In genomic region chr2:241541564-241542277, GRCh38 we compare ENCODE assay signal across 11 cellular contexts. TPM values are rescaled to one million over a fixed set of nuclear protein-coding genes. Genes with fewer than 3 reads are reported as not detected.
A peak's percentile ranks its signal among the peaks of the same experiment; 100 is the strongest.
DNase-seq lines count a peak whose midpoint lies in the region; TF ChIP-seq lines count a peak whose summit lies in the region.
"Had no signal": no experiment of that assay in that cellular context is flagged by ENCODE, and none has a peak within 500 bp of the region (broad histone marks: within the 10 kb centered on the region; RNA-seq: fewer than 3 reads in every experiment).

No MANE protein-coding gene starts in this region.

- no peaks in the 10 kb centered on the region for H3K4me1 Mint-ChIP-seq in activated naive CD8-positive, alpha-beta T cell treated with anti-CD3 and anti-CD28 coated beads for 36 hours

- no peak overlapping the region for H3K27ac ChIP-seq in smooth muscle cell (ENCODE audit: low read depth)

- peak overlapping the region; percentile 81 for H3K4me2 ChIP-seq in smooth muscle cell

- no peaks in the 10 kb centered on the region for H3K79me2 ChIP-seq in smooth muscle cell (ENCODE audit: low read depth)

- no peaks in the 10 kb centered on the region for H3K36me3 Mint-ChIP-seq in activated naive CD8-positive, alpha-beta T cell treated with anti-CD3 and anti-CD28 coated beads for 36 hours
- H3K36me3 Mint-ChIP-seq: memory B cell had no signal

- no peaks in the 10 kb centered on the region for H3K9me3 Mint-ChIP-seq in activated naive CD8-positive, alpha-beta T cell treated with anti-CD3 and anti-CD28 coated beads for 36 hours
- H3K9me3 Mint-ChIP-seq: memory B cell; stimulated activated naive CD8-positive, alpha-beta T cell treated with anti-CD3 and anti-CD28 coated beads, Interleukin-15, Interleukin-2, amounts not matched to agents 100 ng/mL and 50 ng/mL, for 24 hours had no signal

- POLR2A ChIA-PET in HEK293T (lab: Yijun Ruan, JAX), result no interaction called here

- TF ChIP-seq CTCF in cardiac fibroblast (IDR thresholded peaks at IDR 0.05; ENCODE audit: low read depth, low read length) (no peak), smooth muscle cell (IDR thresholded peaks at IDR 0.05; ENCODE audit: borderline replicate concordance, insufficient read depth, poor library complexity, severe bottlenecking) (no peak)

- H3K9ac ChIP-seq in smooth muscle cell (ENCODE audit: low read depth), result no peak overlapping the region

- peaks cover 12% of the 10 kb centered on the region for H3K4me1 ChIP-seq in smooth muscle cell (ENCODE audit: low read depth)

- no peak overlapping the region for H2AFZ ChIP-seq in smooth muscle cell (ENCODE audit: low read depth)

- no peaks in the 10 kb centered on the region for H3K9me3 ChIP-seq in smooth muscle cell (replicated peaks; ENCODE audit: low read depth)

- no peak overlapping the region for H3K4me3 Mint-ChIP-seq in activated naive CD8-positive, alpha-beta T cell treated with anti-CD3 and anti-CD28 coated beads for 36 hours
- H3K4me3 Mint-ChIP-seq: stimulated activated naive CD8-positive, alpha-beta T cell treated with anti-CD3 and anti-CD28 coated beads, Interleukin-15, Interleukin-2, amounts not matched to agents 100 ng/mL and 50 ng/mL, for 24 hours had no signal

- H3K4me3 ChIP-seq in H7 (ENCODE audit: insufficient read depth, low read depth, low read length) (peak overlapping the region; percentile 39), cardiac fibroblast (replicated peaks in 1 of 2; ENCODE audit: low read depth in 2 of 2, low read length in 2 of 2) (peak overlapping the region; percentile 32 to 35), smooth muscle cell (no peak overlapping the region)

- CTCF ChIA-PET in HEK293T (lab: Yijun Ruan, JAX), result no interaction called here

- H3K27me3 Mint-ChIP-seq in activated naive CD8-positive, alpha-beta T cell treated with anti-CD3 and anti-CD28 coated beads for 36 hours, result peaks cover 27% of the 10 kb centered on the region

- no peak overlapping the region for H3K27ac Mint-ChIP-seq in activated naive CD8-positive, alpha-beta T cell treated with anti-CD3 and anti-CD28 coated beads for 36 hours
- H3K27ac Mint-ChIP-seq: memory B cell; stimulated activated naive CD8-positive, alpha-beta T cell treated with anti-CD3 and anti-CD28 coated beads, Interleukin-15, Interleukin-2, amounts not matched to agents 100 ng/mL and 50 ng/mL, for 24 hours had no signal

- peaks cover 7% of the 10 kb centered on the region for H3F3A ChIP-seq in smooth muscle cell (ENCODE audit: low read depth)

- no peak for DNase-seq in H7
- DNase-seq in cardiac fibroblast (ENCODE audit: low read depth in 2 of 2), result no peak
- DNase-seq in islet precursor cell, result peak; percentile 51
- no peak for DNase-seq in smooth muscle cell (lab: John Stamatoyannopoulos, UW; ENCODE audit: unreplicated experiment)
- no peak for DNase-seq in NCI-H1694 (lab: John Stamatoyannopoulos, UW)
- DNase-seq in HEK293T (ENCODE audit: extremely low spot score), result no peak
- no peak for DNase-seq in D341Med (ENCODE audit: low spot score)
- no peak for DNase-seq in activated naive CD8-positive, alpha-beta T cell treated with anti-CD3 and anti-CD28 coated beads for 36 hours
- DNase-seq: DMS79 treated with DMSO at 0.1 percent for 48 hours had no signal

- H3K36me3 ChIP-seq in H7 (replicated peaks; ENCODE audit: control insufficient read depth, insufficient read depth, low read length), result no peaks in the 10 kb centered on the region
- no peaks in the 10 kb centered on the region for H3K36me3 ChIP-seq in smooth muscle cell (ENCODE audit: low read depth)

- H3K27me3 ChIP-seq in H7 (ENCODE audit: control insufficient read depth, insufficient read depth, low read length) (peaks cover 31% of the 10 kb centered on the region), smooth muscle cell (ENCODE audit: low read depth) (peaks cover 24% of the 10 kb centered on the region)

- WGBS in smooth muscle cell (ENCODE audit: low lambda C conversion rate), result 24% methylated on average over 38 of the region's 62 CpGs

- H4K20me1 ChIP-seq in smooth muscle cell (ENCODE audit: low read depth), result no peaks in the 10 kb centered on the region

TF ChIP-seq in HEK293T, 16 proteins besides CTCF, POLR2A, EP300 and RAD21:
- TF ChIP-seq HDGF (IDR thresholded peaks at IDR 0.05; ENCODE audit: borderline replicate concordance) (no peak), TARDBP (IDR thresholded peaks at IDR 0.05) (no peak), FOXK2 (IDR thresholded peaks at IDR 0.05) (no peak), SP1 (IDR thresholded peaks at IDR 0.05) (no peak), ELF4 (IDR thresholded peaks at IDR 0.05) (no peak), CTBP1 (IDR thresholded peaks at IDR 0.05; ENCODE audit: borderline replicate concordance) (no peak), LEF1 (IDR thresholded peaks at IDR 0.05; ENCODE audit: borderline replicate concordance) (no peak), NFRKB (IDR thresholded peaks at IDR 0.05) (no peak), PKNOX1 (IDR thresholded peaks at IDR 0.05) (no peak), ARNT (IDR thresholded peaks at IDR 0.05) (no peak), ZNF384 (IDR thresholded peaks at IDR 0.05) (no peak), BHLHE40 (IDR thresholded peaks at IDR 0.05; ENCODE audit: borderline replicate concordance) (no peak), L3MBTL2 (conservative IDR thresholded peaks at IDR 0.05) (no peak), FOXM1 (IDR thresholded peaks at IDR 0.05; ENCODE audit: borderline replicate concordance) (no peak), SUZ12 (IDR thresholded peaks at IDR 0.05) (no peak), FOXA1 (IDR thresholded peaks at IDR 0.05) (no peak)
TF ChIP-seq in HEK293T: peak in this region for 0.

RNA-seq across cellular contexts. Expression of gene BOK, which starts 16.8 kb away (rescaled TPM):
- 59.5 and 61.6 TPM in 2 replicates for total RNA-seq in H7 (2014; rRNA removed; shearing (Covaris generic))
- total RNA-seq in smooth muscle cell, result 33.5 and 34.9 TPM in 2 replicates
- polyA plus RNA-seq in smooth muscle cell, result 40.8 and 50.7 TPM in 2 replicates
- total RNA-seq in activated naive CD8-positive, alpha-beta T cell treated with anti-CD3 and anti-CD28 coated beads for 36 hours, result under 1 TPM in 1 of 2 experiments, not detected in 1; 0.08 TPM

RNA-seq across cellular contexts. Expression of gene STK25, which starts 33.3 kb away (rescaled TPM):
- 353 and 443 TPM in 2 replicates for total RNA-seq in H7 (2014; rRNA removed; shearing (Covaris generic))
- total RNA-seq in smooth muscle cell, result 202 and 212 TPM in 2 replicates
- polyA plus RNA-seq in smooth muscle cell, result 200 and 201 TPM in 2 replicates
- total RNA-seq in activated naive CD8-positive, alpha-beta T cell treated with anti-CD3 and anti-CD28 coated beads for 36 hours, result 10 to 100 TPM; 86.2 to 87.7 TPM

Comparison
In these comparisons a context has a peak if more than half of its experiments do, and no peak if none do; other contexts are left out.
1. RNA of gene BOK, which starts 16.8 kb away (total RNA-seq): 59.5 to 61.6 TPM in H7 and 33.5 to 34.9 TPM in smooth muscle cell; 0.08 TPM in activated naive CD8-positive, alpha-beta T cell treated with anti-CD3 and anti-CD28 coated beads for 36 hours; every median in the first group is over 10 times any median in the second.